ENCODE assay signal across 8 cellular contexts in the genomic region with DNA sequence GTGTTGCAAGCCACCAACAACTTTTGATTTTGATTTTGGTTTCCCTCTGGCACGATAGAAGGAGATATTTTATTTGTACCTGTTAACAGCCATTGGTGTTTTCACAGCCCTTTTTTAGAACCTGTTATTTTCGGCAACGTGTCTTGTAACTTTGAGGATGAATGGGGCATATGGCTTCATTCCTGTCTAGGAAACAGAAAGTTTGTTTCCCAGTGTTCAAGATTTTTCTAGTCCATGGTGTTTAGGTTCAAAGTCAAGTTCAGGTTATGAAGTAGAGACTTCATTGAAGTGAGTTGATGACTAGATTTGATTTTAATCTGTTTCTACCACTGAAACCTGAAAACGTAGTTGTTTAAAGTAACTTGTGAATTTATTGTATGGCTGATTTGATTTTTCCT. TPM values are rescaled to one million over a fixed set of nuclear protein-coding genes. Genes with fewer than 3 reads are reported as not detected.
DNase-seq lines count a peak whose midpoint lies in the region; ATAC-seq and TF ChIP-seq lines count a peak whose summit lies in the region.

No MANE protein-coding gene starts in this region.

- intact Hi-C loops in activated CD4-positive, alpha-beta memory T cell treated with anti-CD3 and anti-CD28 coated beads for 36 hours (cut with micrococcal nuclease): loop anchor here (1.0 kb wide), 5 partner anchors 12 to 155 kb away; partner anchors contain the start of gene FAM98A

- TF ChIP-seq EP300 in gastroesophageal sphincter (IDR thresholded peaks at IDR 0.05): no peak

- H3K27me3 Mint-ChIP-seq in activated CD4-positive, alpha-beta memory T cell treated with anti-CD3 and anti-CD28 coated beads for 36 hours: no peaks in the 10 kb centered on the region

- DNase-seq in GM23248 (no peak), smooth muscle cell (lab: John Stamatoyannopoulos, UW; ENCODE audit: unreplicated experiment) (no peak), anterior cingulate cortex (lab: John Stamatoyannopoulos, UW) (no peak), A172 (ENCODE audit: low spot score) (no peak)
- no peak for DNase-seq in activated CD4-positive, alpha-beta memory T cell treated with anti-CD3 and anti-CD28 coated beads for 36 hours

- no peaks in the 10 kb centered on the region for H3K9me2 ChIP-seq in GM23248 (ENCODE audit: insufficient read depth)

- CTCF ChIA-PET in activated CD4-positive, alpha-beta memory T cell treated with anti-CD3 and anti-CD28 coated beads for 36 hours (lab: Charles Lee): interaction anchor here (0.6 to 2.9 kb wide), 10 partner anchors 11 to 123 kb away, joined by 3 to 35 read pairs (median 5); partner anchors contain the start of gene FAM98A

- H3K9ac ChIP-seq in GM23248: peak overlapping the region; percentile 86
- no peak overlapping the region for H3K9ac ChIP-seq in smooth muscle cell (ENCODE audit: low read depth)

- H3K4me2 ChIP-seq in GM23248 (ENCODE audit: unreplicated experiment): peak overlapping the region; percentile 100
- H3K4me2 ChIP-seq in smooth muscle cell: peak overlapping the region; percentile 88

- TF ChIP-seq CTCF in gastroesophageal sphincter (IDR thresholded peaks at IDR 0.05): no peak
- no peak for TF ChIP-seq CTCF in smooth muscle cell (IDR thresholded peaks at IDR 0.05; ENCODE audit: borderline replicate concordance, insufficient read depth, poor library complexity, severe bottlenecking)

- H3K79me2 ChIP-seq in GM23248 (ENCODE audit: insufficient read depth): no peaks in the 10 kb centered on the region
- no peaks in the 10 kb centered on the region for H3K79me2 ChIP-seq in smooth muscle cell (ENCODE audit: low read depth)

- H3K4me1 Mint-ChIP-seq in activated CD4-positive, alpha-beta memory T cell treated with anti-CD3 and anti-CD28 coated beads for 36 hours (ENCODE audit: low read depth): peaks cover 33% of the 10 kb centered on the region

- in situ Hi-C loops in GM23248 (cut with MboI): no loop called here

- H3K4me3 Mint-ChIP-seq in activated CD4-positive, alpha-beta memory T cell treated with anti-CD3 and anti-CD28 coated beads for 36 hours: peak overlapping the region; percentile 80

- peak overlapping the region; percentile 98 for H2AFZ ChIP-seq in GM23248
- no peak overlapping the region for H2AFZ ChIP-seq in smooth muscle cell (ENCODE audit: low read depth)

- H3F3A ChIP-seq in GM23248 (ENCODE audit: insufficient read depth) (peaks cover 20% of the 10 kb centered on the region), smooth muscle cell (ENCODE audit: low read depth) (no peaks in the 10 kb centered on the region)

- H3K9me3 ChIP-seq in GM23248 (ENCODE audit: low read depth) (no peaks in the 10 kb centered on the region), gastroesophageal sphincter (no peaks in the 10 kb centered on the region), smooth muscle cell (replicated peaks; ENCODE audit: low read depth) (no peaks in the 10 kb centered on the region)

- no peaks in the 10 kb centered on the region for H3K27me3 ChIP-seq in GM23248 (replicated peaks; ENCODE audit: insufficient read depth)
- no peaks in the 10 kb centered on the region for H3K27me3 ChIP-seq in gastroesophageal sphincter
- no peaks in the 10 kb centered on the region for H3K27me3 ChIP-seq in smooth muscle cell (ENCODE audit: low read depth)

- H3K27ac Mint-ChIP-seq in activated CD4-positive, alpha-beta memory T cell treated with anti-CD3 and anti-CD28 coated beads for 36 hours: peak overlapping the region; percentile 86

- POLR2A ChIA-PET in activated CD4-positive, alpha-beta memory T cell treated with anti-CD3 and anti-CD28 coated beads for 36 hours (lab: Charles Lee): interaction anchor here (1.0 to 2.8 kb wide), 3 partner anchors 17 to 123 kb away, joined by 3 to 12 read pairs (median 5); partner anchors contain the start of gene FAM98A

- TF ChIP-seq POLR2A in gastroesophageal sphincter (IDR thresholded peaks at IDR 0.05): no peak

- H3K4me1 ChIP-seq in GM23248 (ENCODE audit: insufficient read depth) (peaks cover 5% of the 10 kb centered on the region), gastroesophageal sphincter (peaks cover 0 to 36% (median 0%) of the 10 kb centered on the region in 3 donors), smooth muscle cell (ENCODE audit: low read depth) (no peaks in the 10 kb centered on the region)

- H4K20me1 ChIP-seq in GM23248 (ENCODE audit: insufficient read depth) (no peaks in the 10 kb centered on the region), smooth muscle cell (ENCODE audit: low read depth) (no peaks in the 10 kb centered on the region)

- H3K4me3 ChIP-seq in GM23248: peak overlapping the region; percentile 92
- H3K4me3 ChIP-seq in gastroesophageal sphincter: peak overlapping the region; percentile 62 to 78
- peak overlapping the region; percentile 68 for H3K4me3 ChIP-seq in smooth muscle cell

- no peaks in the 10 kb centered on the region for H3K36me3 Mint-ChIP-seq in activated CD4-positive, alpha-beta memory T cell treated with anti-CD3 and anti-CD28 coated beads for 36 hours

- WGBS in GM23248 (ENCODE audit: low coverage in 1 of 2, low lambda C conversion rate in 2 of 2, missing lambda C conversion rate in 2 of 2), 2 experiments: 9 to 11% methylated on average over 4 of the region's 4 CpGs
- WGBS in gastroesophageal sphincter (ENCODE audit: low coverage in 1 of 2), 2 donors: 4 to 9% methylated on average over 3 to 4 of the region's 4 CpGs
- WGBS in smooth muscle cell (ENCODE audit: low lambda C conversion rate): 81% methylated on average over 4 of the region's 4 CpGs

- no peak for ATAC-seq in gastroesophageal sphincter
- ATAC-seq in HG02938 (IDR thresholded peaks at IDR 0.05; ENCODE audit: unreplicated experiment): no peak
- no peak for ATAC-seq in GM21360 (IDR thresholded peaks at IDR 0.05; ENCODE audit: unreplicated experiment)

- H3K27ac ChIP-seq in GM23248 (peak overlapping the region; percentile 68; the same call in 1 of the 2 replicates), gastroesophageal sphincter (peak overlapping the region; percentile 76 to 92 (median 84)), smooth muscle cell (ENCODE audit: low read depth) (no peak overlapping the region)

- H3K9me3 Mint-ChIP-seq in activated CD4-positive, alpha-beta memory T cell treated with anti-CD3 and anti-CD28 coated beads for 36 hours: no peaks in the 10 kb centered on the region

- H3K36me3 ChIP-seq in GM23248 (ENCODE audit: low read depth) (no peaks in the 10 kb centered on the region), gastroesophageal sphincter (no peaks in the 10 kb centered on the region), smooth muscle cell (ENCODE audit: low read depth) (no peaks in the 10 kb centered on the region)

RNA-seq across cellular contexts. Expression of gene RASGRP3, which starts 0.3 kb away (rescaled TPM):
- 0.22 TPM in 1 of 2 replicates, not detected in the other for total RNA-seq in GM23248 (2014; rRNA removed; shearing (Covaris generic))
- polyA plus RNA-seq in GM23248 (2016; fragmentation: Nextera tagmentation; extraction: Ambion mirVana) (0.18 and 0.23 TPM in 2 replicates), smooth muscle cell (0.10 and 0.48 TPM in 2 replicates)
- 1 to 10 TPM; 1.2 to 1.9 TPM for total RNA-seq in activated CD4-positive, alpha-beta memory T cell treated with anti-CD3 and anti-CD28 coated beads for 36 hours
- total RNA-seq in gastroesophageal sphincter (10 to 100 TPM in 1 of 4 donors, 1 to 10 TPM in 3; 2.6 to 23.3 (median 8.3) TPM), smooth muscle cell (0.31 and 0.49 TPM in 2 replicates)
- total RNA-seq in A172 (2014; rRNA removed; shearing (Covaris generic)): 30.6 and 41.5 TPM in 2 replicates
